ENCODE assay signal across 8 cellular contexts in the genomic region with DNA sequence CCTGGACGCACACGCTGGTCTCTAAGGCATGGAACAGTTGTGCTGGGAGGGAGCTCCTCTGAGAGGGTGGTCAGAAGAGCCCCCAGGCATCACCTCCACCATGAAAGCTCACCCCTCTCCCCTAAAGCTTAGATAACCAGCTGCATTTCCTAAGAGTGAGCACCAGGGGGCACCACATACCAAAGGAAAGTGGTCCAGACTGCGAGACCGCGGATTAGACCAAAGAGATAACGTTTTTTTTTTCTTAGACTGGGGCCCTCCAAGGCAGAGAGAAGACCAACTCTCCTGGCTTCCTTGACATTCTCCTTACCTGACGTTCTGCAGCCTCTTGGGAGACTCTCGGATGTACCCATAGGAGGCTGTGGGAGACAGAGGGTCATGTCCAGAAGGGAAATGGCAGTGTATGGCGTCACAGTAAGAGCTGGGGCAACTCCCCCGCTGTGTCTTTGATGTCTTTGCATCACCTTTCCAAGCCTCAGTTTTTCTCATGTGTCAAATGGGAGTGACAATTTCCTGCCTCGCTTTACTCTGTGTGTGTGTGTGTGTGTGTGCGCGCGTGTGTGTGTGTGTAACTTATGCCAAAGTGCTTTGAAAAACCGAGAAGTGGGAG. TPM values are rescaled to one million over a fixed set of nuclear protein-coding genes. Genes with fewer than 3 reads are reported as not detected.
A peak's percentile ranks its signal among the peaks of the same experiment; 100 is the strongest.
DNase-seq lines count a peak whose midpoint lies in the region; ATAC-seq and TF ChIP-seq lines count a peak whose summit lies in the region.

No MANE protein-coding gene starts in this region.

- H4K20me1 ChIP-seq in BLaER1 treated with 17β-estradiol and CSF1 and Interleukin-3, amounts not matched to agents 10 nM and 100 nM = no peaks in the 10 kb centered on the region

- H3K36me3 ChIP-seq in BLaER1 treated with 17β-estradiol and CSF1 and Interleukin-3, amounts not matched to agents 10 nM and 100 nM = no peaks in the 10 kb centered on the region
- H3K36me3 ChIP-seq in NT2/D1 (ENCODE audit: insufficient read depth, insufficient read length, low read length) = no peaks in the 10 kb centered on the region

- H3K4me2 ChIP-seq in BLaER1 treated with 17β-estradiol and CSF1 and Interleukin-3, amounts not matched to agents 10 nM and 100 nM = peak overlapping the region in 10 of 11 experiments; percentile 7 to 82 (median 66); a peak in 16 of 22 replicates

- H3K27me3 ChIP-seq in BLaER1 treated with 17β-estradiol and CSF1 and Interleukin-3, amounts not matched to agents 10 nM and 100 nM = no peaks in the 10 kb centered on the region
- H3K27me3 ChIP-seq in NT2/D1 (ENCODE audit: insufficient read depth, insufficient read length) = no peaks in the 10 kb centered on the region

- H3K4me3 ChIP-seq in BLaER1 treated with 17β-estradiol and CSF1 and Interleukin-3, amounts not matched to agents 10 nM and 100 nM = no peak overlapping the region
- H3K4me3 ChIP-seq in NT2/D1 (ENCODE audit: insufficient read length, low read depth) (no peak overlapping the region), epithelial cell of esophagus (ENCODE audit: low read length) (no peak overlapping the region)

- peak; percentile 79 for TF ChIP-seq CTCF in epithelial cell of esophagus (IDR thresholded peaks at IDR 0.05; ENCODE audit: insufficient read depth, low read depth, low read length, missing control alignments)

- peaks cover 0 to 17% (median 9%) of the 10 kb centered on the region in 4 donors for H3K4me1 Mint-ChIP-seq in naive thymus-derived CD8-positive, alpha-beta T cell
- peaks cover 32 to 37% of the 10 kb centered on the region in 2 donors for H3K4me1 Mint-ChIP-seq in stimulated activated naive B cell treated with anti-CD40 and anti-IgM and Interleukin-4, amounts not matched to agents 10 μg/mL and 1 μg/mL and 100 μg/mL, for 72 hours

- peak; percentile 92 to 93 for ATAC-seq in naive thymus-derived CD8-positive, alpha-beta T cell
- ATAC-seq in stimulated activated naive B cell treated with anti-CD40 and anti-IgM and Interleukin-4, amounts not matched to agents 10 μg/mL and 1 μg/mL and 100 μg/mL, for 72 hours (replicated peaks) = peak; percentile 75 to 80
- no peak for ATAC-seq in HG03460 (IDR thresholded peaks at IDR 0.05; ENCODE audit: unreplicated experiment)

- POLR2A ChIA-PET in naive thymus-derived CD8-positive, alpha-beta T cell (lab: Charles Lee) = interaction anchor here (0.5 to 2.3 kb wide), 2 partner anchors 192 to 307 kb away, joined by 3 to 16 read pairs; no protein-coding TSS in a partner anchor

- no peaks in the 10 kb centered on the region for H3K9me3 ChIP-seq in BLaER1 treated with 17β-estradiol and CSF1 and Interleukin-3, amounts not matched to agents 10 nM and 100 nM (replicated peaks in 1 of 11)
- no peaks in the 10 kb centered on the region for H3K9me3 ChIP-seq in NT2/D1 (ENCODE audit: insufficient read depth, low read length)

- peaks cover 0 to 57% (median 36%) of the 10 kb centered on the region in 10 experiments; a peak in 18 of 20 replicates for H3K4me1 ChIP-seq in BLaER1 treated with 17β-estradiol and CSF1 and Interleukin-3, amounts not matched to agents 10 nM and 100 nM
- H3K4me1 ChIP-seq in NT2/D1 (ENCODE audit: insufficient read depth, insufficient read length) = peaks cover 5% of the 10 kb centered on the region

- H3K4me3 Mint-ChIP-seq in naive thymus-derived CD8-positive, alpha-beta T cell = peak overlapping the region in 5 of 10 donors; percentile 10 to 45 (median 30)
- peak overlapping the region; percentile 53 to 56 for H3K4me3 Mint-ChIP-seq in stimulated activated naive B cell treated with anti-CD40 and anti-IgM and Interleukin-4, amounts not matched to agents 10 μg/mL and 1 μg/mL and 100 μg/mL, for 72 hours

- DNase-seq in HCEC 1CT (peak; percentile 39), NT2/D1 (ENCODE audit: low read depth, low spot score) (peak; percentile 80), epithelial cell of esophagus (ENCODE audit: low read depth) (peak; percentile 64)
- DNase-seq in activated CD8-positive, alpha-beta memory T cell treated with anti-CD3 and anti-CD28 coated beads, Interleukin-2, amount 50 U/mL, for 24 hours (ENCODE audit: extremely low read depth) = peak; percentile 56
- peak; percentile 65 to 87 (median 75) for DNase-seq in naive thymus-derived CD8-positive, alpha-beta T cell
- DNase-seq in stimulated activated naive B cell treated with anti-CD40 and anti-IgM and Interleukin-4, amounts not matched to agents 10 μg/mL and 1 μg/mL and 100 μg/mL, for 72 hours = peak; percentile 52

- peak overlapping the region in 5 of 11 experiments; percentile 10 to 66 (median 45); a peak in 8 of 22 replicates for H3K27ac ChIP-seq in BLaER1 treated with 17β-estradiol and CSF1 and Interleukin-3, amounts not matched to agents 10 nM and 100 nM

- peak overlapping the region in 4 of 11 experiments; percentile 2 to 44 (median 12); a peak in 4 of 22 replicates for H3K9ac ChIP-seq in BLaER1 treated with 17β-estradiol and CSF1 and Interleukin-3, amounts not matched to agents 10 nM and 100 nM
- H3K9ac ChIP-seq in NT2/D1 (ENCODE audit: insufficient read length, low read depth) = no peak overlapping the region

- H3K36me3 Mint-ChIP-seq in naive thymus-derived CD8-positive, alpha-beta T cell = peaks cover 0 to 2% (median 0%) of the 10 kb centered on the region in 3 donors
- H3K36me3 Mint-ChIP-seq in stimulated activated naive B cell treated with anti-CD40 and anti-IgM and Interleukin-4, amounts not matched to agents 10 μg/mL and 1 μg/mL and 100 μg/mL, for 72 hours = no peaks in the 10 kb centered on the region

- H3K27me3 Mint-ChIP-seq in naive thymus-derived CD8-positive, alpha-beta T cell = no peaks in the 10 kb centered on the region
- peaks cover 0 to 5% of the 10 kb centered on the region in 2 donors for H3K27me3 Mint-ChIP-seq in stimulated activated naive B cell treated with anti-CD40 and anti-IgM and Interleukin-4, amounts not matched to agents 10 μg/mL and 1 μg/mL and 100 μg/mL, for 72 hours

- peak overlapping the region in 4 of 10 donors; percentile 30 to 87 (median 54) for H3K27ac Mint-ChIP-seq in naive thymus-derived CD8-positive, alpha-beta T cell
- no peak overlapping the region for H3K27ac Mint-ChIP-seq in stimulated activated naive B cell treated with anti-CD40 and anti-IgM and Interleukin-4, amounts not matched to agents 10 μg/mL and 1 μg/mL and 100 μg/mL, for 72 hours

- no peaks in the 10 kb centered on the region for H3K9me3 Mint-ChIP-seq in naive thymus-derived CD8-positive, alpha-beta T cell
- no peaks in the 10 kb centered on the region for H3K9me3 Mint-ChIP-seq in stimulated activated naive B cell treated with anti-CD40 and anti-IgM and Interleukin-4, amounts not matched to agents 10 μg/mL and 1 μg/mL and 100 μg/mL, for 72 hours

RNA-seq across cellular contexts. Expression of gene IFNLR1, which starts 12.3 kb away (rescaled TPM):
- total RNA-seq in naive thymus-derived CD8-positive, alpha-beta T cell = 1 to 10 TPM; 4.6 to 5.5 TPM
- 1 to 10 TPM in 1 of 3 donors, under 1 TPM in 2; 0.77 to 2.2 (median 0.82) TPM for polyA plus RNA-seq in naive thymus-derived CD8-positive, alpha-beta T cell

RNA-seq across cellular contexts. Expression of gene IL22RA1, which starts 56.5 kb away (rescaled TPM):
- total RNA-seq in naive thymus-derived CD8-positive, alpha-beta T cell = not detected
- polyA plus RNA-seq in naive thymus-derived CD8-positive, alpha-beta T cell = not detected
